ENCODE assay signal across 8 cellular contexts in genomic region chr3:51968175-51968681, GRCh38. TPM values are rescaled to one million over a fixed set of nuclear protein-coding genes. Genes with fewer than 3 reads are reported as not detected.
A peak's percentile ranks its signal among the peaks of the same experiment; 100 is the strongest.
DNase-seq lines count a peak whose midpoint lies in the region; ATAC-seq, FAIRE-seq and TF ChIP-seq lines count a peak whose summit lies in the region.

No MANE protein-coding gene starts in this region.

- H3K4me1 Mint-ChIP-seq in CD8-positive, alpha-beta memory T cell: peaks cover 14 to 50% (median 35%) of the 10 kb centered on the region in 3 donors

- peak overlapping the region; percentile 51 for H3K27ac ChIP-seq in CD8-positive, alpha-beta memory T cell (ENCODE audit: low read depth, low read length)
- H3K27ac ChIP-seq in lung (ENCODE audit: low read depth in 1 of 2, low read length in 1 of 2) (peak overlapping the region; percentile 89 to 91), vagina (peak overlapping the region; percentile 80)

- no peaks in the 10 kb centered on the region for H3K9me3 ChIP-seq in CD8-positive, alpha-beta memory T cell (ENCODE audit: low read length)
- H3K9me3 ChIP-seq in lung (ENCODE audit: control insufficient read depth in 2 of 2, insufficient read depth in 1 of 2, low read length in 1 of 2) (no peaks in the 10 kb centered on the region), vagina (no peaks in the 10 kb centered on the region)

- WGBS in lung, 2 donors: 14 to 19% methylated on average over 11 of the region's 11 CpGs

- H3K4me3 ChIP-seq in CD8-positive, alpha-beta memory T cell (ENCODE audit: low read length): peak overlapping the region; percentile 36
- H3K4me3 ChIP-seq in LNCaP clone FGC (ENCODE audit: low read depth, low read length) (peak overlapping the region; percentile 59), bronchial epithelial cell (ENCODE audit: low read depth, low read length) (peak overlapping the region; percentile 52), lung (peak overlapping the region; percentile 58), vagina (peak overlapping the region; percentile 73 to 98)

- TF ChIP-seq CTCF in LNCaP clone FGC (IDR thresholded peaks at IDR 0.05; ENCODE audit: control insufficient read depth, extremely low read depth, insufficient read depth) (no peak), bronchial epithelial cell (IDR thresholded peaks at IDR 0.05; ENCODE audit: insufficient read depth, low read length, severe bottlenecking) (no peak), lung (IDR thresholded peaks at IDR 0.05; ENCODE audit: control extremely low read depth, extremely low read depth) (no peak), vagina (IDR thresholded peaks at IDR 0.05) (no peak), GM10248 (IDR thresholded peaks at IDR 0.05; ENCODE audit: control extremely low read depth, extremely low read depth, low read depth, missing control alignments) (no peak)

- POLR2A ChIA-PET in CD8-positive, alpha-beta memory T cell (lab: Charles Lee): interaction anchor here (0.6 to 1.4 kb wide), 6 partner anchors 12 to 310 kb away, joined by 3 to 6 read pairs (median 3); partner anchors contain the start of genes ACY1 and RRP9
- POLR2A ChIA-PET in GM10248 (lab: Yijun Ruan, JAX): interaction anchor here (0.6 kb wide), 1 partner anchor 89 kb away, joined by 3 read pairs; no protein-coding TSS in a partner anchor

- H3K4me3 Mint-ChIP-seq in CD8-positive, alpha-beta memory T cell: peak overlapping the region; percentile 75 to 90 (median 84)

- no peaks in the 10 kb centered on the region for H3K27me3 Mint-ChIP-seq in CD8-positive, alpha-beta memory T cell

- H3K9me3 Mint-ChIP-seq in CD8-positive, alpha-beta memory T cell: no peaks in the 10 kb centered on the region

- intact Hi-C loops in vagina (cut with DNase I): no loop called here

- CTCF ChIA-PET in CD8-positive, alpha-beta memory T cell (lab: Charles Lee): interaction anchor here (1.1 to 1.6 kb wide), 4 partner anchors 12 to 28 kb away, joined by 3 to 5 read pairs (median 3); partner anchors contain the start of genes RPL29 and RRP9
- CTCF ChIA-PET in GM10248 (lab: Yijun Ruan, JAX): interaction anchor here (6.0 kb wide), 1 partner anchor 26 kb away, joined by 40 read pairs; the partner anchor contains the start of genes PARP3 and RRP9

- peaks cover 0 to 4% (median 3%) of the 10 kb centered on the region in 3 donors for H3K36me3 Mint-ChIP-seq in CD8-positive, alpha-beta memory T cell

- TF ChIP-seq POLR2A in vagina (IDR thresholded peaks at IDR 0.05): no peak

- no peaks in the 10 kb centered on the region for H3K36me3 ChIP-seq in CD8-positive, alpha-beta memory T cell (ENCODE audit: insufficient read depth, low read length)
- H3K36me3 ChIP-seq in bronchial epithelial cell (ENCODE audit: control insufficient read depth, insufficient read depth, low read length) (peaks cover 2% of the 10 kb centered on the region), lung (ENCODE audit: control insufficient read depth in 2 of 2, insufficient read depth in 2 of 2, low read length in 2 of 2) (no peaks in the 10 kb centered on the region), vagina (no peaks in the 10 kb centered on the region)

- DNase-seq in CD8-positive, alpha-beta memory T cell: no peak
- no peak for DNase-seq in LNCaP clone FGC (ENCODE audit: low read depth)
- DNase-seq in bronchial epithelial cell (ENCODE audit: low read depth): no peak
- no peak for DNase-seq in lung (ENCODE audit: low spot score)
- DNase-seq in vagina (ENCODE audit: extremely low spot score in 2 of 2): no peak
- no peak for DNase-seq in GM10248 (ENCODE audit: extremely low spot score)
- no peak for DNase-seq in NCI-H1105 treated with DMSO at 0.1 percent for 48 hours (lab: John Stamatoyannopoulos, UW)
- DNase-seq in SW 1271 (lab: John Stamatoyannopoulos, UW): no peak

- H3K4me1 ChIP-seq in CD8-positive, alpha-beta memory T cell (ENCODE audit: insufficient read depth, low read length): peaks cover 16% of the 10 kb centered on the region
- peaks cover 3 to 6% of the 10 kb centered on the region in 2 donors for H3K4me1 ChIP-seq in lung (ENCODE audit: control insufficient read depth in 2 of 2, insufficient read depth in 2 of 2, low read length in 2 of 2)
- peaks cover 38% of the 10 kb centered on the region for H3K4me1 ChIP-seq in vagina

- FAIRE-seq in bronchial epithelial cell (lab: Jason Lieb, UNC): no peak

- H3K27ac Mint-ChIP-seq in CD8-positive, alpha-beta memory T cell: peak overlapping the region in 7 of 8 donors; percentile 60 to 94 (median 75)

- H3K27me3 ChIP-seq in CD8-positive, alpha-beta memory T cell (ENCODE audit: insufficient read depth, low read length, poor library complexity, severe bottlenecking): no peaks in the 10 kb centered on the region
- H3K27me3 ChIP-seq in bronchial epithelial cell (ENCODE audit: control insufficient read depth, insufficient read depth, low read length) (no peaks in the 10 kb centered on the region), lung (ENCODE audit: control insufficient read depth, insufficient read depth) (no peaks in the 10 kb centered on the region), vagina (no peaks in the 10 kb centered on the region)

- ATAC-seq in lung (ENCODE audit: insufficient read depth, low FRiP score): peak; percentile 10

RNA-seq across cellular contexts. Expression of gene PCBP4, which starts 1.0 kb away (rescaled TPM):
- 10 to 100 TPM in 1 of 2 experiments, 1 to 10 TPM in 1; 9.7 to 12.5 TPM for total RNA-seq in CD8-positive, alpha-beta memory T cell
- 12.5 TPM for polyA plus RNA-seq in CD8-positive, alpha-beta memory T cell
- total RNA-seq in bronchial epithelial cell (15.3 and 25.0 TPM in 2 replicates), lung (10 to 100 TPM; 17.4 to 37.7 TPM), vagina (36.6 TPM)
- 10 to 100 TPM; 19.5 to 44.3 TPM for polyA plus RNA-seq in lung

RNA-seq across cellular contexts. Expression of gene ABHD14B, which starts 5.6 kb away (rescaled TPM):
- 10 to 100 TPM; 56.1 to 56.7 TPM for total RNA-seq in CD8-positive, alpha-beta memory T cell
- polyA plus RNA-seq in CD8-positive, alpha-beta memory T cell: 97.2 TPM
- total RNA-seq in bronchial epithelial cell (17.7 and 18.4 TPM in 2 replicates), lung (10 to 100 TPM; 26.3 to 44.9 TPM), vagina (46.9 TPM)
- 10 to 100 TPM; 37.5 to 88.1 TPM for polyA plus RNA-seq in lung

RNA-seq across cellular contexts. Expression of gene ABHD14A, which starts 6.6 kb away (rescaled TPM):
- total RNA-seq in CD8-positive, alpha-beta memory T cell: 10 to 100 TPM; 14.4 to 16.0 TPM
- 117 TPM for polyA plus RNA-seq in CD8-positive, alpha-beta memory T cell
- total RNA-seq in bronchial epithelial cell: 0.79 and 2.3 TPM in 2 replicates
- 10 to 100 TPM in 1 of 2 donors, 1 to 10 TPM in 1; 7.2 to 24.5 TPM for total RNA-seq in lung
- 10 to 100 TPM; 19.1 to 62.8 TPM for polyA plus RNA-seq in lung
- 31.9 TPM for total RNA-seq in vagina

RNA-seq across cellular contexts. Expression of gene GPR62, which starts 13.0 kb away (rescaled TPM):
- total RNA-seq in CD8-positive, alpha-beta memory T cell: not detected
- polyA plus RNA-seq in CD8-positive, alpha-beta memory T cell: not detected
- total RNA-seq in bronchial epithelial cell (not detected in 2 replicates), lung (under 1 TPM in 1 of 2 donors, not detected in 1; 0.15 TPM), vagina (not detected)
- under 1 TPM in 1 of 2 donors, not detected in 1; 0.05 TPM for polyA plus RNA-seq in lung

RNA-seq across cellular contexts. Expression of gene ACY1, which starts 15.1 kb away (rescaled TPM):
- total RNA-seq in CD8-positive, alpha-beta memory T cell: 10 to 100 TPM; 46.1 to 49.0 TPM
- polyA plus RNA-seq in CD8-positive, alpha-beta memory T cell: 13.8 TPM
- total RNA-seq in bronchial epithelial cell: 69.2 and 81.3 TPM in 2 replicates
- total RNA-seq in lung: 10 to 100 TPM; 19.6 to 52.6 TPM
- polyA plus RNA-seq in lung: 10 to 100 TPM; 31.7 to 46.2 TPM
- total RNA-seq in vagina: 29.7 TPM
